Comparison of ENCODE assay signal across 15 cellular contexts in the genomic region with DNA sequence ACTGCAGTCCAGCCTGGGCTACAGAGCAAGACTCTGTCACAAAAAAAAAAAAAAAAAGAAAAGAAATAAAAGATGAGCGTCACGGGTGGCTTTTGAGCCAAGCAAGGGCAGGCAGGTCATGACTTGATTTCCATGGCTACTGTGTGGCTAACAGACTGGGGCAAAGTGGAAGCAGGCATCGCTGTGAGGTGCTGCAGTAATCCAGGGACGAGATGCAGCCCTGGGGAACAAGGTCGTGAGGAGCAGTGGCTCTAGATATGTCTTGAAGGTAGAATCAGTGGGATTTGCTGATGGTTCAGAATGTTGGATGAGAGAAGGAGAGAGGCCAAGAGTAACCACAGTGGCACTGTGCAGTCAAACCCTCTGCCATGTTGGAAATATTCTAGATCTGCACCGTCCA. TPM values are rescaled to one million over a fixed set of nuclear protein-coding genes. Genes with fewer than 3 reads are reported as not detected.
A peak's percentile ranks its signal among the peaks of the same experiment; 100 is the strongest.
DNase-seq lines count a peak whose midpoint lies in the region; ATAC-seq and TF ChIP-seq lines count a peak whose summit lies in the region.
"Had no signal": no experiment of that assay in that cellular context is flagged by ENCODE, and none has a peak within 500 bp of the region (broad histone marks: within the 10 kb centered on the region; RNA-seq: fewer than 3 reads in every experiment).

No MANE protein-coding gene starts in this region.

- no peaks in the 10 kb centered on the region for H3K9me2 ChIP-seq in Karpas-422 (replicated peaks; ENCODE audit: insufficient read depth, low read length)

- H3K27me3 ChIP-seq in BLaER1 treated with 17β-estradiol and CSF1 and Interleukin-3, amounts not matched to agents 10 nM and 100 nM, result no peaks in the 10 kb centered on the region
- no peaks in the 10 kb centered on the region for H3K27me3 ChIP-seq in Karpas-422 (ENCODE audit: low read length)

- no peak for TF ChIP-seq CTCF in coronary artery (IDR thresholded peaks at IDR 0.05)

- peak overlapping the region in 7 of 11 experiments; percentile 5 to 79 (median 61); a peak in 9 of 22 replicates for H3K4me2 ChIP-seq in BLaER1 treated with 17β-estradiol and CSF1 and Interleukin-3, amounts not matched to agents 10 nM and 100 nM
- H3K4me2 ChIP-seq in Karpas-422 (ENCODE audit: low read depth, low read length, poor library complexity, severe bottlenecking), result no peak overlapping the region

- no peak overlapping the region for H2AFZ ChIP-seq in Karpas-422 (ENCODE audit: low read length)

- H3K27ac ChIP-seq in BLaER1 treated with 17β-estradiol and CSF1 and Interleukin-3, amounts not matched to agents 10 nM and 100 nM, result 0 out of 22 replicates have a peak overlapping the region, but pooled peaks of 1 of the 11 experiments have one; percentile 61
- H3K27ac ChIP-seq in Karpas-422 (ENCODE audit: low read length), result peak overlapping the region; percentile 92
- H3K27ac ChIP-seq in coronary artery, result no peak overlapping the region

- H3K36me3 ChIP-seq in BLaER1 treated with 17β-estradiol and CSF1 and Interleukin-3, amounts not matched to agents 10 nM and 100 nM, result peaks cover 21 to 50% (median 34%) of the 10 kb centered on the region in 11 experiments
- peaks cover 15% of the 10 kb centered on the region for H3K36me3 ChIP-seq in Karpas-422 (ENCODE audit: insufficient read depth, low read length)

- no peak for ATAC-seq in HG02885 (IDR thresholded peaks at IDR 0.05; ENCODE audit: poor library complexity, unreplicated experiment)
- ATAC-seq: HepG2 had no signal

- H3K79me2 ChIP-seq in Karpas-422 (ENCODE audit: low read length), result peaks cover 12% of the 10 kb centered on the region

- no peaks in the 10 kb centered on the region; a peak in 2 of 22 replicates for H4K20me1 ChIP-seq in BLaER1 treated with 17β-estradiol and CSF1 and Interleukin-3, amounts not matched to agents 10 nM and 100 nM
- no peaks in the 10 kb centered on the region; the same call in 1 of the 2 replicates for H4K20me1 ChIP-seq in Karpas-422 (ENCODE audit: insufficient read depth, low read depth, low read length)

- H3K4me3 ChIP-seq in BLaER1 treated with 17β-estradiol and CSF1 and Interleukin-3, amounts not matched to agents 10 nM and 100 nM, result no peak overlapping the region
- H3K4me3 ChIP-seq in Karpas-422 (ENCODE audit: low read length) (no peak overlapping the region), coronary artery (no peak overlapping the region)

- H3K4me1 ChIP-seq in BLaER1 treated with 17β-estradiol and CSF1 and Interleukin-3, amounts not matched to agents 10 nM and 100 nM, result peaks cover 50 to 80% (median 62%) of the 10 kb centered on the region in 10 experiments
- peaks cover 57% of the 10 kb centered on the region for H3K4me1 ChIP-seq in Karpas-422 (ENCODE audit: low read length)

- peak; percentile 51 for DNase-seq in Karpas-422
- peak; percentile 50 for DNase-seq in coronary artery (ENCODE audit: low spot score)
- DNase-seq in SKM-1 (lab: John Stamatoyannopoulos, UW; ENCODE audit: unreplicated experiment), result no peak
- DNase-seq in SW 1271 (lab: John Stamatoyannopoulos, UW), result no peak
- DNase-seq: Calu3; CD4-positive, CD25-positive, alpha-beta regulatory T cell; DMS 273 treated with DMSO at 0.1 percent for 48 hours; HCEC 1CT had no signal

- H3K9ac ChIP-seq in BLaER1 treated with 17β-estradiol and CSF1 and Interleukin-3, amounts not matched to agents 10 nM and 100 nM, result no peak overlapping the region
- no peak overlapping the region for H3K9ac ChIP-seq in Karpas-422 (ENCODE audit: low read length)

- peaks cover 0 to 7% (median 0%) of the 10 kb centered on the region in 11 experiments; a peak in 3 of 22 replicates for H3K9me3 ChIP-seq in BLaER1 treated with 17β-estradiol and CSF1 and Interleukin-3, amounts not matched to agents 10 nM and 100 nM (replicated peaks in 1 of 11)
- H3K9me3 ChIP-seq in Karpas-422 (ENCODE audit: low read length), result no peaks in the 10 kb centered on the region

RNA-seq across cellular contexts. Expression of gene HAS1, which starts 14.2 kb away (rescaled TPM):
- not detected in 2 replicates for total RNA-seq in Karpas-422 (2014; rRNA removed; shearing (Covaris generic); ENCODE audit: low replicate concordance)
- total RNA-seq: A673, Calu3, Daoy, H4, HepG2, HFFc6 had no signal

RNA-seq across cellular contexts. Expression of gene SPACA6, which starts 16.4 kb away (rescaled TPM):
- 20.7 and 49.8 TPM in 2 replicates for total RNA-seq in Karpas-422 (2014; rRNA removed; shearing (Covaris generic); ENCODE audit: low replicate concordance)

RNA-seq across cellular contexts. Expression of gene FPR1, which starts 42.1 kb away (rescaled TPM):
- total RNA-seq in Karpas-422 (2014; rRNA removed; shearing (Covaris generic); ENCODE audit: low replicate concordance), result 5.8 and 14.8 TPM in 2 replicates
- total RNA-seq: A673; Calu3; CD4-positive, CD25-positive, alpha-beta regulatory T cell; HepG2 had no signal

RNA-seq across cellular contexts. Expression of gene FPR2, which starts 51.4 kb away (rescaled TPM):
- 0.58 and 7.9 TPM in 2 replicates for total RNA-seq in Karpas-422 (2014; rRNA removed; shearing (Covaris generic); ENCODE audit: low replicate concordance)
- total RNA-seq: A673; Calu3; CD4-positive, CD25-positive, alpha-beta regulatory T cell; Daoy; HepG2; HFFc6 had no signal

Comparison
In these comparisons a context has a peak if more than half of its experiments do, and no peak if none do; other contexts are left out.
1. DNase-seq: peak in Karpas-422 (single experiment) and coronary artery (single experiment); none in SKM-1 (single experiment) and SW 1271 (0 of 2).